Comparison of ENCODE assay signal across 12 cellular contexts in the genomic region with DNA sequence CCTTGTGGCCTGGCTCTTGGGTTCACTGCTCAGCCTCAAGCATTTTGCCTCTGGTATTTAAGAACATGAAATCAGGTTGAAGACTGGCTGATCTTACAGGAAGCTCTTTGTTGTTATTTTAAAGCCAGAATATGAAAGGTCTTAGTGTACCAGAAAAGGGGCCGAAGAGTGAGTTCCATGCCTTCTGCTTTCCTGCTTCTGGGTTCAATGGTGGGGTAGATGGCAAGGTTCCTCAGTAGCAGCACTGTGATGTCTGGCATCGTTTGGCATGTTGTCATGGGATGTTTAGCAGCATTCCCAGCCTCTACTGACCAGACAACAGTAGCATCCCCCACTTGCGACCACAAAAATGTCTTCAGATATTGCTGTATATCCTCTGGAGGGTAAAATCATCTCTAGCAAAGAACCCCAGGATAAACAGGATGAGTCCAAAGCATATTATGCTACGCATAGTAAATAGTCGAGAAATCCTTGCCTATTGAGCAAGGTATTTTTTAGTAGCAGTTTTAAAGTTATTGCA. TPM values are rescaled to one million over a fixed set of nuclear protein-coding genes. Genes with fewer than 3 reads are reported as not detected.
DNase-seq lines count a peak whose midpoint lies in the region; ATAC-seq, FAIRE-seq and TF ChIP-seq lines count a peak whose summit lies in the region.
"Had no signal": no experiment of that assay in that cellular context is flagged by ENCODE, and none has a peak within 500 bp of the region (broad histone marks: within the 10 kb centered on the region; RNA-seq: fewer than 3 reads in every experiment).

No MANE protein-coding gene starts in this region.

- peaks cover 69% of the 10 kb centered on the region for H3K4me1 Mint-ChIP-seq in activated T-helper 2 cell treated with anti-CD3 and anti-CD28 coated beads, Interferon-gamma antibody, Interleukin-2, Interleukin-4, amounts not matched to agents 10 μg/mL and 5 μg/mL and 100 μg/mL, durations not matched to agents 14 hours and 24 hours and 36 hours (ENCODE audit: low read depth)

- H3K9me3 Mint-ChIP-seq in activated T-helper 2 cell treated with anti-CD3 and anti-CD28 coated beads, Interferon-gamma antibody, Interleukin-2, Interleukin-4, amounts not matched to agents 10 μg/mL and 5 μg/mL and 100 μg/mL, durations not matched to agents 14 hours and 24 hours and 36 hours = no peaks in the 10 kb centered on the region

- peaks cover 31% of the 10 kb centered on the region for H3K36me3 Mint-ChIP-seq in activated T-helper 2 cell treated with anti-CD3 and anti-CD28 coated beads, Interferon-gamma antibody, Interleukin-2, Interleukin-4, amounts not matched to agents 10 μg/mL and 5 μg/mL and 100 μg/mL, durations not matched to agents 14 hours and 24 hours and 36 hours (ENCODE audit: low read depth)

- 0 out of 3 replicates have a peak overlapping the region, but pooled peaks have one; percentile 96 for H3K4me2 ChIP-seq in A549

- no peak for TF ChIP-seq EP300 in A549 (IDR thresholded peaks at IDR 0.05)

- H3K9me3 ChIP-seq in A549 = no peaks in the 10 kb centered on the region

- H3K4me3 Mint-ChIP-seq in activated T-helper 2 cell treated with anti-CD3 and anti-CD28 coated beads, Interferon-gamma antibody, Interleukin-2, Interleukin-4, amounts not matched to agents 10 μg/mL and 5 μg/mL and 100 μg/mL, durations not matched to agents 14 hours and 24 hours and 36 hours (ENCODE audit: low read depth) = peak overlapping the region; percentile 37

- H3K27me3 Mint-ChIP-seq in activated T-helper 2 cell treated with anti-CD3 and anti-CD28 coated beads, Interferon-gamma antibody, Interleukin-2, Interleukin-4, amounts not matched to agents 10 μg/mL and 5 μg/mL and 100 μg/mL, durations not matched to agents 14 hours and 24 hours and 36 hours (ENCODE audit: low read depth) = no peaks in the 10 kb centered on the region

- POLR2A ChIA-PET in A549 (lab: Yijun Ruan, JAX) = no interaction called here

- peaks cover 17% of the 10 kb centered on the region; the same call in 1 of the 3 replicates for H3K4me1 ChIP-seq in A549

- TF ChIP-seq CTCF in A549 (IDR thresholded peaks at IDR 0.05) = no peak

- no peak for FAIRE-seq in A549 (lab: Jason Lieb, UNC)
- FAIRE-seq: TTC549 had no signal

- WGBS in A549 (ENCODE audit: missing lambda C conversion rate) = 85% methylated on average over 5 of the region's 5 CpGs

- no peak overlapping the region for H3K27ac Mint-ChIP-seq in activated T-helper 2 cell treated with anti-CD3 and anti-CD28 coated beads, Interferon-gamma antibody, Interleukin-2, Interleukin-4, amounts not matched to agents 10 μg/mL and 5 μg/mL and 100 μg/mL, durations not matched to agents 14 hours and 24 hours and 36 hours

- no peak overlapping the region for H3K4me3 ChIP-seq in A549

- TF ChIP-seq RAD21 in A549 (conservative IDR thresholded peaks at IDR 0.05 in 1 of 2, IDR thresholded peaks at IDR 0.05 in 1 of 2) = no peak

- H3K27ac ChIP-seq in A549 = no peak overlapping the region

- DNase-seq in A549 (ENCODE audit: low read depth in 1 of 2, low spot score in 1 of 2) = no peak
- DNase-seq in EH (ENCODE audit: low read depth) = peak; percentile 51
- no peak for DNase-seq in activated T-helper 2 cell treated with anti-CD3 and anti-CD28 coated beads, Interferon-gamma antibody, Interleukin-2, Interleukin-4, amounts not matched to agents 10 μg/mL and 5 μg/mL and 100 μg/mL, durations not matched to agents 14 hours and 24 hours and 36 hours (ENCODE audit: low spot score)
- peak; percentile 60 for DNase-seq in iris pigment epithelial cell (ENCODE audit: low read depth)
- no peak for DNase-seq in KG1 (lab: John Stamatoyannopoulos, UW)
- DNase-seq in NCI-H2171 treated with DMSO at 0.1 percent for 48 hours (lab: John Stamatoyannopoulos, UW) = no peak
- DNase-seq in NCI-H446 (lab: John Stamatoyannopoulos, UW) = no peak
- DNase-seq: effector memory CD4-positive, alpha-beta T cell; hypothalamus; NCI-H146 had no signal

- ATAC-seq in A549 = no peak
- no peak for ATAC-seq in GM19452 (IDR thresholded peaks at IDR 0.05; ENCODE audit: unreplicated experiment)

- CTCF ChIA-PET in A549 (lab: Yijun Ruan, JAX) = interaction anchor here (0.8 kb wide), 1 partner anchor 176 kb away, joined by 3 read pairs; no protein-coding TSS in a partner anchor

- TF ChIP-seq POLR2A in A549 (IDR thresholded peaks at IDR 0.05; ENCODE audit: low read length) = no peak

- intact Hi-C loops in activated T-helper 2 cell treated with anti-CD3 and anti-CD28 coated beads, Interferon-gamma antibody, Interleukin-2, Interleukin-4, amounts not matched to agents 10 μg/mL and 5 μg/mL and 100 μg/mL, durations not matched to agents 14 hours and 24 hours and 36 hours (cut with micrococcal nuclease) = loop anchor here (10.0 kb wide), 1 partner anchor 192 kb away; no protein-coding TSS in a partner anchor

TF ChIP-seq in A549, 52 proteins besides CTCF, POLR2A, EP300 and RAD21 (continues in another document):
- no peak for TF ChIP-seq NR3C1 (IDR thresholded peaks at IDR 0.05)
- TF ChIP-seq KDM5A (IDR thresholded peaks at IDR 0.05) = no peak
- no peak for TF ChIP-seq CEBPB (IDR thresholded peaks at IDR 0.05)
- no peak for TF ChIP-seq USF2 (IDR thresholded peaks at IDR 0.05)
- no peak for TF ChIP-seq ESRRA (IDR thresholded peaks at IDR 0.05; ENCODE audit: borderline replicate concordance, low read length)
- no peak for TF ChIP-seq GATA3 (IDR thresholded peaks at IDR 0.05; ENCODE audit: borderline replicate concordance)
- TF ChIP-seq FOSB (CRISPR knock-in tag; IDR thresholded peaks at IDR 0.05) = no peak
- no peak for TF ChIP-seq HDAC2 (IDR thresholded peaks at IDR 0.05)
- TF ChIP-seq ZFP36 (IDR thresholded peaks at IDR 0.05; ENCODE audit: borderline replicate concordance, partially characterized antibody) = no peak
- no peak for TF ChIP-seq CHD2 (IDR thresholded peaks at IDR 0.05; ENCODE audit: low read length, partially characterized antibody)
- no peak for TF ChIP-seq ZSCAN20 (CRISPR knock-in tag; IDR thresholded peaks at IDR 0.05)
- TF ChIP-seq POLR2AphosphoS2 (conservative IDR thresholded peaks at IDR 0.05; ENCODE audit: low read length) = no peak
- no peak for TF ChIP-seq CBX2 (IDR thresholded peaks at IDR 0.05; ENCODE audit: borderline replicate concordance, low read depth)

RNA-seq across cellular contexts. Expression of gene VPS26B, which starts 2.4 kb away (rescaled TPM):
- polyA plus RNA-seq in A549 (2011; rRNA removed) (25.7 and 26.3 TPM in 2 replicates), A549 (2017; fragmentation: RNase III; extraction: RNeasy Plus Mini Kit Qiagen cat#74134 plus additional on column Dnase treatment) (18.6 to 20.7 TPM (median 19.2 TPM) in 3 replicates)
- 20.2 and 21.8 TPM in 2 replicates for polyA plus RNA-seq in A549 (2012; cell fraction: cytosol; rRNA removed)
- 27.0 and 28.5 TPM in 2 replicates for polyA plus RNA-seq in A549 (2012; cell fraction: nucleus; rRNA removed)
- polyA minus RNA-seq in A549 (2011; rRNA and poly(A)+ RNA removed) = 39.3 and 41.2 TPM in 2 replicates
- 41.7 and 43.8 TPM in 2 replicates for total RNA-seq in activated T-helper 2 cell treated with anti-CD3 and anti-CD28 coated beads, Interferon-gamma antibody, Interleukin-2, Interleukin-4, amounts not matched to agents 10 μg/mL and 5 μg/mL and 100 μg/mL, durations not matched to agents 14 hours and 24 hours and 36 hours

RNA-seq across cellular contexts. Expression of gene NCAPD3, which starts 3.1 kb away (rescaled TPM):
- polyA plus RNA-seq in A549 (2011; rRNA removed) (35.8 and 36.0 TPM in 2 replicates), A549 (2017; fragmentation: RNase III; extraction: RNeasy Plus Mini Kit Qiagen cat#74134 plus additional on column Dnase treatment) (25.6 to 26.6 TPM (median 26.0 TPM) in 3 replicates)
- polyA plus RNA-seq in A549 (2012; cell fraction: cytosol; rRNA removed) = 25.7 and 27.8 TPM in 2 replicates
- 44.9 and 49.7 TPM in 2 replicates for polyA plus RNA-seq in A549 (2012; cell fraction: nucleus; rRNA removed)
- polyA minus RNA-seq in A549 (2011; rRNA and poly(A)+ RNA removed) = 46.3 and 49.3 TPM in 2 replicates
- total RNA-seq in activated T-helper 2 cell treated with anti-CD3 and anti-CD28 coated beads, Interferon-gamma antibody, Interleukin-2, Interleukin-4, amounts not matched to agents 10 μg/mL and 5 μg/mL and 100 μg/mL, durations not matched to agents 14 hours and 24 hours and 36 hours = 98.2 and 99.9 TPM in 2 replicates

RNA-seq across cellular contexts. Expression of gene THYN1, which starts 26.3 kb away (rescaled TPM):
- polyA plus RNA-seq in A549 (2011; rRNA removed) (27.9 and 32.7 TPM in 2 replicates), A549 (2017; fragmentation: RNase III; extraction: RNeasy Plus Mini Kit Qiagen cat#74134 plus additional on column Dnase treatment) (16.9 to 22.6 TPM (median 20.8 TPM) in 3 replicates)
- 14.6 and 14.8 TPM in 2 replicates for polyA plus RNA-seq in A549 (2012; cell fraction: cytosol; rRNA removed)
- polyA plus RNA-seq in A549 (2012; cell fraction: nucleus; rRNA removed) = 5.8 and 7.7 TPM in 2 replicates
- polyA minus RNA-seq in A549 (2011; rRNA and poly(A)+ RNA removed) = 14.3 and 18.5 TPM in 2 replicates
- total RNA-seq in activated T-helper 2 cell treated with anti-CD3 and anti-CD28 coated beads, Interferon-gamma antibody, Interleukin-2, Interleukin-4, amounts not matched to agents 10 μg/mL and 5 μg/mL and 100 μg/mL, durations not matched to agents 14 hours and 24 hours and 36 hours = 55.6 and 60.8 TPM in 2 replicates

RNA-seq across cellular contexts. Expression of gene ACAD8, which starts 26.5 kb away (rescaled TPM):
- polyA plus RNA-seq in A549 (2011; rRNA removed) (16.8 and 16.9 TPM in 2 replicates), A549 (2017; fragmentation: RNase III; extraction: RNeasy Plus Mini Kit Qiagen cat#74134 plus additional on column Dnase treatment) (13.5 to 15.9 TPM (median 14.3 TPM) in 3 replicates)
- polyA plus RNA-seq in A549 (2012; cell fraction: cytosol; rRNA removed) = 11.6 TPM in 2 replicates
- 21.7 and 24.7 TPM in 2 replicates for polyA plus RNA-seq in A549 (2012; cell fraction: nucleus; rRNA removed)
- polyA minus RNA-seq in A549 (2011; rRNA and poly(A)+ RNA removed) = 6.7 and 10.0 TPM in 2 replicates
- 27.3 and 27.7 TPM in 2 replicates for total RNA-seq in activated T-helper 2 cell treated with anti-CD3 and anti-CD28 coated beads, Interferon-gamma antibody, Interleukin-2, Interleukin-4, amounts not matched to agents 10 μg/mL and 5 μg/mL and 100 μg/mL, durations not matched to agents 14 hours and 24 hours and 36 hours

RNA-seq across cellular contexts. Expression of gene GLB1L3, which starts 49.3 kb away (rescaled TPM):
- not detected in 2 replicates for polyA plus RNA-seq in A549 (2011; rRNA removed)
- polyA plus RNA-seq in A549 (2012; cell fraction: cytosol; rRNA removed) = not detected in 2 replicates
- 0.01 and 0.06 TPM in 2 replicates for polyA plus RNA-seq in A549 (2012; cell fraction: nucleus; rRNA removed)
- not detected in 3 replicates for polyA plus RNA-seq in A549 (2017; fragmentation: RNase III; extraction: RNeasy Plus Mini Kit Qiagen cat#74134 plus additional on column Dnase treatment)
- not detected in 2 replicates for polyA minus RNA-seq in A549 (2011; rRNA and poly(A)+ RNA removed)
- 14.5 and 15.4 TPM in 2 replicates for total RNA-seq in activated T-helper 2 cell treated with anti-CD3 and anti-CD28 coated beads, Interferon-gamma antibody, Interleukin-2, Interleukin-4, amounts not matched to agents 10 μg/mL and 5 μg/mL and 100 μg/mL, durations not matched to agents 14 hours and 24 hours and 36 hours

Comparison
In these comparisons a context has a peak if more than half of its experiments do, and no peak if none do; other contexts are left out.
1. DNase-seq: peak in EH (single experiment) and iris pigment epithelial cell (single experiment); none in A549 (0 of 2), activated T-helper 2 cell treated with anti-CD3 and anti-CD28 coated beads, Interferon-gamma antibody, Interleukin-2, Interleukin-4, amounts not matched to agents 10 μg/mL and 5 μg/mL and 100 μg/mL, durations not matched to agents 14 hours and 24 hours and 36 hours (single experiment), KG1 (single experiment), NCI-H2171 treated with DMSO at 0.1 percent for 48 hours (single experiment) and NCI-H446 (0 of 2).